In genomic region chr11:35997908-35998307, GRCh38 we compare ENCODE assay signal across 15 cellular contexts. TPM values are rescaled to one million over a fixed set of nuclear protein-coding genes. Genes with fewer than 3 reads are reported as not detected.
"Had no signal": no experiment of that assay in that cellular context is flagged by ENCODE, and none has a peak within 500 bp of the region (broad histone marks: within the 10 kb centered on the region; RNA-seq: fewer than 3 reads in every experiment).

No MANE protein-coding gene starts in this region.

- H3K4me3 Mint-ChIP-seq: activated B cell treated with CpG ODN at 0.5 μM for 24 hours; activated CD8-positive, alpha-beta T cell treated with anti-CD3 and anti-CD28 coated beads, Interleukin-2, amount 10 ng/mL, durations not matched to agents 7 days and 5 days; activated naive CD8-positive, alpha-beta T cell treated with anti-CD3 and anti-CD28 coated beads for 36 hours; dendritic cell treated with granulocyte-macrophage colony-stimulating factor and Interleukin-4, amounts not matched to agents 40 ng/mL and 50 ng/mL, for 4 days; effector memory CD8-positive, alpha-beta T cell; neural crest cell had no signal

- H3K4me1 Mint-ChIP-seq: activated B cell treated with CpG ODN at 0.5 μM for 24 hours had no signal

- H3K9me3 Mint-ChIP-seq: activated B cell treated with CpG ODN at 0.5 μM for 24 hours; activated naive CD8-positive, alpha-beta T cell treated with anti-CD3 and anti-CD28 coated beads for 36 hours had no signal

- DNase-seq: activated B cell treated with CpG ODN at 0.5 μM for 24 hours; activated CD4-positive, alpha-beta T cell treated with anti-CD3 and anti-CD28 coated beads for 48 hours; activated CD8-positive, alpha-beta memory T cell treated with anti-CD3 and anti-CD28 coated beads, Interleukin-2, amount 50 U/mL, for 4 hours; activated CD8-positive, alpha-beta T cell treated with anti-CD3 and anti-CD28 coated beads, Interleukin-2, amount 10 ng/mL, durations not matched to agents 7 days and 5 days; activated gamma-delta T cell; activated naive CD8-positive, alpha-beta T cell treated with anti-CD3 and anti-CD28 coated beads for 36 hours; activated T-cell treated with anti-CD3 and anti-CD28 coated beads, Interleukin-2, amount 50 U/mL, for 48 hours; cerebellar nuclear complex; effector memory CD8-positive, alpha-beta T cell; foreskin keratinocyte; midbrain; ovary; right lobe of liver had no signal

- ATAC-seq: activated CD8-positive, alpha-beta T cell treated with anti-CD3 and anti-CD28 coated beads, Interleukin-2, amount 10 ng/mL, durations not matched to agents 7 days and 5 days; effector memory CD8-positive, alpha-beta T cell; foreskin keratinocyte; right lobe of liver had no signal

- H3K27ac Mint-ChIP-seq: activated B cell treated with CpG ODN at 0.5 μM for 24 hours; activated CD8-positive, alpha-beta T cell treated with anti-CD3 and anti-CD28 coated beads, Interleukin-2, amount 10 ng/mL, durations not matched to agents 7 days and 5 days; activated naive CD8-positive, alpha-beta T cell treated with anti-CD3 and anti-CD28 coated beads for 36 hours; dendritic cell treated with granulocyte-macrophage colony-stimulating factor and Interleukin-4, amounts not matched to agents 40 ng/mL and 50 ng/mL, for 4 days; effector memory CD8-positive, alpha-beta T cell had no signal

- H3K27me3 Mint-ChIP-seq: activated B cell treated with CpG ODN at 0.5 μM for 24 hours; dendritic cell treated with granulocyte-macrophage colony-stimulating factor and Interleukin-4, amounts not matched to agents 40 ng/mL and 50 ng/mL, for 4 days had no signal

- H3K36me3 Mint-ChIP-seq: activated naive CD8-positive, alpha-beta T cell treated with anti-CD3 and anti-CD28 coated beads for 36 hours had no signal

RNA-seq across cellular contexts. Expression of gene LDLRAD3, which starts 54.0 kb away (rescaled TPM):
- total RNA-seq: activated B cell treated with CpG ODN at 0.5 μM for 24 hours had no signal
